Comparison of ENCODE assay signal across 2 cellular contexts in genomic region chr11:68775951-68776388, GRCh38.
TF ChIP-seq lines count a peak whose summit lies in the region.

No MANE protein-coding gene starts in this region.

TF ChIP-seq in HEK293, 187 proteins besides CTCF, POLR2A, EP300 and RAD21 (continued from another document):
- TF ChIP-seq, protein P1, sequence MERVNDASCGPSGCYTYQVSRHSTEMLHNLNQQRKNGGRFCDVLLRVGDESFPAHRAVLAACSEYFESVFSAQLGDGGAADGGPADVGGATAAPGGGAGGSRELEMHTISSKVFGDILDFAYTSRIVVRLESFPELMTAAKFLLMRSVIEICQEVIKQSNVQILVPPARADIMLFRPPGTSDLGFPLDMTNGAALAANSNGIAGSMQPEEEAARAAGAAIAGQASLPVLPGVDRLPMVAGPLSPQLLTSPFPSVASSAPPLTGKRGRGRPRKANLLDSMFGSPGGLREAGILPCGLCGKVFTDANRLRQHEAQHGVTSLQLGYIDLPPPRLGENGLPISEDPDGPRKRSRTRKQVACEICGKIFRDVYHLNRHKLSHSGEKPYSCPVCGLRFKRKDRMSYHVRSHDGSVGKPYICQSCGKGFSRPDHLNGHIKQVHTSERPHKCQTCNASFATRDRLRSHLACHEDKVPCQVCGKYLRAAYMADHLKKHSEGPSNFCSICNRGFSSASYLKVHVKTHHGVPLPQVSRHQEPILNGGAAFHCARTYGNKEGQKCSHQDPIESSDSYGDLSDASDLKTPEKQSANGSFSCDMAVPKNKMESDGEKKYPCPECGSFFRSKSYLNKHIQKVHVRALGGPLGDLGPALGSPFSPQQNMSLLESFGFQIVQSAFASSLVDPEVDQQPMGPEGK (tag by site-specific recombination; IDR thresholded peaks at IDR 0.05): no peak

TF ChIP-seq in K562, 482 proteins besides CTCF, POLR2A, EP300 and RAD21 (continued from another document):
- TF ChIP-seq TFAP4 (CRISPR knock-in tag; IDR thresholded peaks at IDR 0.05; ENCODE audit: borderline replicate concordance): peak; percentile 26; the same call in 1 of the 2 replicates
TF ChIP-seq in K562: peak in this region for 1.
